9 cellular contexts compared by ENCODE assay signal in the genomic region with DNA sequence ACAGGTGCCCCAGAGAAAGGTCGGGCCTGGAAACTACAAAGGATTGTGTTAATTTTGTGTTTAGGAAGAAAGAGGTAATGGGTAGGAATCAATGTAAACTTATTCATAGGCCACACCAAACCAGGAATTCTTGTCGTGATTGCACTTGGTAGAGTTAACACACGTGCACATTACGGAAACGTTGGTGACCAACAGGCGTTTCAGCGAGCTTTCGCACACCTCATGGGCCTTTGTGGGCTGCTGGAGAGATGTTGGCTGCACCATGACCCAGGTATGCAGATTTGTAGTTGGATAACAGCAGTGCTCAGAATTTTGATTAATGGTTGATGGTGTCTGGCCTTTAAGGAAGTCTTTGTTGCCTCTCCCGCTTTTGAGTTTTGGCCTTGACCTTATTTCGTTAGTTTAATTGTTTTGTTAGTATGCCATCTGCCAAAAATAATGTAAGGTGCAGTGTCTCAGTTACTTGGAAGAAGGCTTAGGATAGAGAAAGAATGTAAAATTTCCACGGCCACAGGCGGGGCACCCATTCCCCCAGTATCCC. TPM values are rescaled to one million over a fixed set of nuclear protein-coding genes. Genes with fewer than 3 reads are reported as not detected.
DNase-seq lines count a peak whose midpoint lies in the region; ATAC-seq and TF ChIP-seq lines count a peak whose summit lies in the region.
"Had no signal": no experiment of that assay in that cellular context is flagged by ENCODE, and none has a peak within 500 bp of the region (broad histone marks: within the 10 kb centered on the region; RNA-seq: fewer than 3 reads in every experiment).

No MANE protein-coding gene starts in this region.

- peak overlapping the region; percentile 72; the same call in 1 of the 2 replicates for H3K27ac Mint-ChIP-seq in WTC11
- H3K27ac Mint-ChIP-seq in stimulated activated memory B cell treated with anti-CD40 and anti-IgM and Interleukin-4, amounts not matched to agents 10 μg/mL and 1 μg/mL and 100 μg/mL, for 72 hours = peak overlapping the region; percentile 92

- TF ChIP-seq CTCF in WTC11 (IDR thresholded peaks at IDR 0.05) = no peak

- H3K27me3 Mint-ChIP-seq in WTC11 (ENCODE audit: low read depth) = no peaks in the 10 kb centered on the region; the same call in 1 of the 2 replicates
- no peaks in the 10 kb centered on the region for H3K27me3 Mint-ChIP-seq in stimulated activated memory B cell treated with anti-CD40 and anti-IgM and Interleukin-4, amounts not matched to agents 10 μg/mL and 1 μg/mL and 100 μg/mL, for 72 hours

- ATAC-seq in WTC11 = no peak
- no peak for ATAC-seq in stimulated activated memory B cell treated with anti-CD40 and anti-IgM and Interleukin-4, amounts not matched to agents 10 μg/mL and 1 μg/mL and 100 μg/mL, for 72 hours

- POLR2A ChIA-PET in WTC11 (lab: Charles Lee) = no interaction called here

- H3K4me1 Mint-ChIP-seq in WTC11 = peaks cover 35% of the 10 kb centered on the region
- peaks cover 52% of the 10 kb centered on the region for H3K4me1 Mint-ChIP-seq in stimulated activated memory B cell treated with anti-CD40 and anti-IgM and Interleukin-4, amounts not matched to agents 10 μg/mL and 1 μg/mL and 100 μg/mL, for 72 hours

- no peaks in the 10 kb centered on the region for H3K9me3 Mint-ChIP-seq in WTC11
- no peaks in the 10 kb centered on the region for H3K9me3 Mint-ChIP-seq in stimulated activated memory B cell treated with anti-CD40 and anti-IgM and Interleukin-4, amounts not matched to agents 10 μg/mL and 1 μg/mL and 100 μg/mL, for 72 hours

- CTCF ChIA-PET in WTC11 (lab: Charles Lee) = interaction anchor here (0.6 to 1.6 kb wide), 3 partner anchors 13 to 22 kb away, joined by 3 to 14 read pairs (median 7); no protein-coding TSS in a partner anchor

- H3K4me3 ChIP-seq in iPS-11a (ENCODE audit: low read depth, low read length) = peak overlapping the region; percentile 72

- peak; percentile 16 for DNase-seq in NCI-H82 (lab: John Stamatoyannopoulos, UW)
- no peak for DNase-seq in NCI-H82 treated with DMSO at 0.1 percent for 48 hours (lab: John Stamatoyannopoulos, UW; ENCODE audit: unreplicated experiment)
- DNase-seq in WTC11 (ENCODE audit: low spot score) = no peak
- DNase-seq in NCI-H187 (lab: John Stamatoyannopoulos, UW) = no peak
- no peak for DNase-seq in NCI-H1092 treated with DMSO at 0.1 percent for 48 hours (lab: John Stamatoyannopoulos, UW)
- DNase-seq in DMS153 (lab: John Stamatoyannopoulos, UW) = no peak
- DNase-seq: NCI-H1105 treated with DMSO at 0.1 percent for 48 hours had no signal

- peak overlapping the region; percentile 84 for H3K4me3 Mint-ChIP-seq in WTC11
- peak overlapping the region; percentile 79 for H3K4me3 Mint-ChIP-seq in stimulated activated memory B cell treated with anti-CD40 and anti-IgM and Interleukin-4, amounts not matched to agents 10 μg/mL and 1 μg/mL and 100 μg/mL, for 72 hours

- peaks cover 5% of the 10 kb centered on the region; the same call in 1 of the 2 replicates for H3K36me3 Mint-ChIP-seq in WTC11
- peaks cover 5% of the 10 kb centered on the region for H3K36me3 Mint-ChIP-seq in stimulated activated memory B cell treated with anti-CD40 and anti-IgM and Interleukin-4, amounts not matched to agents 10 μg/mL and 1 μg/mL and 100 μg/mL, for 72 hours

TF ChIP-seq in WTC11, 78 proteins besides CTCF, POLR2A, EP300 and RAD21:
- TF ChIP-seq TP53 (CRISPR knock-in tag; IDR thresholded peaks at IDR 0.05) (no peak), TCF7 (CRISPR knock-in tag; IDR thresholded peaks at IDR 0.05; ENCODE audit: low read depth) (no peak), NFE2L1 (CRISPR knock-in tag; IDR thresholded peaks at IDR 0.05) (no peak), NFATC4 (CRISPR knock-in tag; IDR thresholded peaks at IDR 0.05) (no peak), ZNF232 (CRISPR knock-in tag; IDR thresholded peaks at IDR 0.05) (no peak), ZNF138 (CRISPR knock-in tag; conservative IDR thresholded peaks at IDR 0.05) (no peak), KAT7 (CRISPR knock-in tag; IDR thresholded peaks at IDR 0.05; ENCODE audit: borderline replicate concordance) (no peak), NFYB (CRISPR knock-in tag; conservative IDR thresholded peaks at IDR 0.05; ENCODE audit: low read depth) (no peak), FOXP1 (CRISPR knock-in tag; IDR thresholded peaks at IDR 0.05; ENCODE audit: borderline replicate concordance) (no peak), RORB (CRISPR knock-in tag; IDR thresholded peaks at IDR 0.05) (no peak)
- TF ChIP-seq, protein P1, sequence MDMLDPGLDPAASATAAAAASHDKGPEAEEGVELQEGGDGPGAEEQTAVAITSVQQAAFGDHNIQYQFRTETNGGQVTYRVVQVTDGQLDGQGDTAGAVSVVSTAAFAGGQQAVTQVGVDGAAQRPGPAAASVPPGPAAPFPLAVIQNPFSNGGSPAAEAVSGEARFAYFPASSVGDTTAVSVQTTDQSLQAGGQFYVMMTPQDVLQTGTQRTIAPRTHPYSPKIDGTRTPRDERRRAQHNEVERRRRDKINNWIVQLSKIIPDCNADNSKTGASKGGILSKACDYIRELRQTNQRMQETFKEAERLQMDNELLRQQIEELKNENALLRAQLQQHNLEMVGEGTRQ (CRISPR knock-in tag; IDR thresholded peaks at IDR 0.05) = no peak
- TF ChIP-seq, protein P2, sequence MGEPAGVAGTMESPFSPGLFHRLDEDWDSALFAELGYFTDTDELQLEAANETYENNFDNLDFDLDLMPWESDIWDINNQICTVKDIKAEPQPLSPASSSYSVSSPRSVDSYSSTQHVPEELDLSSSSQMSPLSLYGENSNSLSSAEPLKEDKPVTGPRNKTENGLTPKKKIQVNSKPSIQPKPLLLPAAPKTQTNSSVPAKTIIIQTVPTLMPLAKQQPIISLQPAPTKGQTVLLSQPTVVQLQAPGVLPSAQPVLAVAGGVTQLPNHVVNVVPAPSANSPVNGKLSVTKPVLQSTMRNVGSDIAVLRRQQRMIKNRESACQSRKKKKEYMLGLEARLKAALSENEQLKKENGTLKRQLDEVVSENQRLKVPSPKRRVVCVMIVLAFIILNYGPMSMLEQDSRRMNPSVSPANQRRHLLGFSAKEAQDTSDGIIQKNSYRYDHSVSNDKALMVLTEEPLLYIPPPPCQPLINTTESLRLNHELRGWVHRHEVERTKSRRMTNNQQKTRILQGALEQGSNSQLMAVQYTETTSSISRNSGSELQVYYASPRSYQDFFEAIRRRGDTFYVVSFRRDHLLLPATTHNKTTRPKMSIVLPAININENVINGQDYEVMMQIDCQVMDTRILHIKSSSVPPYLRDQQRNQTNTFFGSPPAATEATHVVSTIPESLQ (CRISPR knock-in tag; IDR thresholded peaks at IDR 0.05) = no peak

RNA-seq across cellular contexts. Expression of a gene that starts 1.8 kb away (rescaled TPM):
- total RNA-seq in WTC11 (2021) = 19.9 to 23.4 TPM (median 20.6 TPM) in 3 replicates
